9 cellular contexts compared by ENCODE assay signal in the genomic region with DNA sequence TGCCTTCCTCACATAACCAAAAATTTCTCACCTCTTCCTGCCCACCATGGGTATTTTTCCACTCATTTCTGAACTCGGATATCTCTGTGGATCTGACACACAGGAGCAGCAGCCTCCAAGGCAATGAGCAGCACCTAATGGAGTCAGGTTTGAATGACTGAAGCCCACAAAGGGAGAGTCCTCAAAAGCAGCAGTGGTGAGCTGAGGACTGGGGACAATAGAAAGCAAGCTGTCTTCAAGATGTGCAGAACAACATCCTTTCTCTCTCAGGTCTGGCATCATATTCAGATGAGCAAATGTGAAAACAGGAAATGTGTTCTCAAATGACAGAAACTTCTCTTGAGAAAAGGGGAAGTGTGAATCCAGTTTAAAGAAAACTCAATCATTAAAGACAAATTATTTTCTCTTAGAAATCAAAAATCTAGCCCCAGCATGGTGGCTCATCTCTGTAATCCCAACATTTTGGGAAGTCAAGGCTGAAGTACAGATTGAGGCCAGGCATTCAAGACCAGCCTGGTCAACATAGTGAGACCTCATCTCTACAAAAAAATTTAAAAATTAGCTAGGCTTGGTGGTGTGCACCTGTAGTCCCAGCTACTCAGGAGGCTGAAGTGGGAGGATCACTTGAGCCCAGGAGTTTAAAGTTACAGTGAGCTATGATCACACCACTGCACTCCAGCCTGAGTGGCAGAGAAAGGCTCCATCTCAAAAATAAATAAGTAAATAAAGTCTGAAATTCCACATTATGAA. TPM values are rescaled to one million over a fixed set of nuclear protein-coding genes. Genes with fewer than 3 reads are reported as not detected.
DNase-seq lines count a peak whose midpoint lies in the region; ATAC-seq, FAIRE-seq and TF ChIP-seq lines count a peak whose summit lies in the region.
"Had no signal": no experiment of that assay in that cellular context is flagged by ENCODE, and none has a peak within 500 bp of the region (broad histone marks: within the 10 kb centered on the region; RNA-seq: fewer than 3 reads in every experiment).

No MANE protein-coding gene starts in this region.

- TF ChIP-seq RAD21 in GM12878 (IDR thresholded peaks at IDR 0.05; ENCODE audit: insufficient read depth, low read depth, low read length) = peak; percentile 55

- H3K36me3 ChIP-seq in MM.1S (replicated peaks; ENCODE audit: insufficient read depth, low read length) (no peaks in the 10 kb centered on the region), GM12878 (ENCODE audit: control insufficient read depth in 2 of 2, insufficient read depth in 2 of 2, low read length in 1 of 2) (no peaks in the 10 kb centered on the region), Caco-2 (ENCODE audit: control insufficient read depth, insufficient read depth, low read length) (no peaks in the 10 kb centered on the region)

- peaks cover 18% of the 10 kb centered on the region for H3F3A ChIP-seq in MM.1S (ENCODE audit: insufficient read depth, low read length)

- no TSS peak for BruUV-seq in GM12878 (replicated peaks; lab: Mats Ljungman, UMichigan)
- no TSS peak for BruUV-seq in Caco-2 (replicated peaks; lab: Mats Ljungman, UMichigan)

- no peaks in the 10 kb centered on the region for H3K9me3 Mint-ChIP-seq in Caco-2 (ENCODE audit: unreplicated experiment)

- no peak overlapping the region for H3K4me3 Mint-ChIP-seq in Caco-2 (ENCODE audit: unreplicated experiment)

- no peaks in the 10 kb centered on the region; the same call in 1 of the 2 replicates for H3K9me3 ChIP-seq in MM.1S (replicated peaks; ENCODE audit: insufficient read depth, low read length)
- H3K9me3 ChIP-seq in GM12878 (replicated peaks; ENCODE audit: control insufficient read depth, insufficient read depth, low read length) = no peaks in the 10 kb centered on the region; the same call in 1 of the 3 replicates
- no peaks in the 10 kb centered on the region; the same call in 1 of the 2 replicates for H3K9me3 ChIP-seq in Caco-2

- H3K9ac ChIP-seq in MM.1S (ENCODE audit: low read length) (peak overlapping the region; percentile 19; the same call in 1 of the 2 replicates), GM12878 (ENCODE audit: control insufficient read depth, insufficient read depth, low read length) (0 out of 2 replicates have a peak overlapping the region, but pooled peaks have one; percentile 3)

- no peaks in the 10 kb centered on the region for H4K20me1 ChIP-seq in MM.1S (ENCODE audit: insufficient read depth, low read length)
- no peaks in the 10 kb centered on the region for H4K20me1 ChIP-seq in GM12878 (ENCODE audit: control insufficient read depth, insufficient read depth)

- CTCF ChIA-PET in GM12878 (lab: Yijun Ruan, JAX) = interaction anchor here (0.6 to 1.9 kb wide), 8 partner anchors 18 to 558 kb away, joined by 3 to 8 read pairs (median 6); no protein-coding TSS in a partner anchor
- CTCF ChIA-PET in Caco-2 (lab: Charles Lee) = no interaction called here

- H3K27ac Mint-ChIP-seq in Caco-2 (ENCODE audit: unreplicated experiment) = no peak overlapping the region

- ATAC-seq in GM18520 (IDR thresholded peaks at IDR 0.05; ENCODE audit: unreplicated experiment) (peak; percentile 94), GM21717 (IDR thresholded peaks at IDR 0.05; ENCODE audit: unreplicated experiment) (peak; percentile 98), GM12878 (peak; percentile 98), omental fat pad (ENCODE audit: low FRiP score) (no peak)

- FAIRE-seq in GM12878 (lab: Jason Lieb, UNC) = peak; percentile 97

- peak overlapping the region; percentile 35 for H3K4me3 ChIP-seq in MM.1S (ENCODE audit: low read length)
- peak overlapping the region; percentile 58 for H3K4me3 ChIP-seq in GM12878
- no peak overlapping the region for H3K4me3 ChIP-seq in Caco-2 (ENCODE audit: low read depth, low read length)

- in situ Hi-C loops in GM12878 (cut with MboI) = no loop called here

- H3K4me1 ChIP-seq in MM.1S (ENCODE audit: low read length) (peaks cover 18% of the 10 kb centered on the region), GM12878 (ENCODE audit: control insufficient read depth, insufficient read depth, low read length) (peaks cover 22% of the 10 kb centered on the region), Caco-2 (no peaks in the 10 kb centered on the region)

- peak; percentile 86 for DNase-seq in MM.1S
- peak; percentile 97 for DNase-seq in GM12878 (ENCODE audit: low read depth, low spot score)
- DNase-seq in omental fat pad (ENCODE audit: low spot score) = no peak
- no peak for DNase-seq in mesenteric fat pad (ENCODE audit: low spot score)
- DNase-seq in Caco-2 = no peak
- no peak for DNase-seq in H4 (ENCODE audit: low spot score)

- SMC1A ChIA-PET in GM12878 (lab: Charles Lee; ENCODE audit: uncharacterized antibody, unreplicated experiment) = interaction anchor here (0.6 to 3.4 kb wide), 21 partner anchors 20 to 558 kb away, joined by 3 to 20 read pairs (median 4); no protein-coding TSS in a partner anchor

- POLR2A ChIA-PET in GM12878 (lab: Charles Lee) = no interaction called here
- POLR2A ChIA-PET in Caco-2 (lab: Charles Lee) = no interaction called here

- no peaks in the 10 kb centered on the region for H3K9me2 ChIP-seq in MM.1S (replicated peaks; ENCODE audit: insufficient read depth, low read length)

- peak; percentile 64 for TF ChIP-seq POLR2A in GM12878 (IDR thresholded peaks at IDR 0.05; ENCODE audit: low read depth, low read length)

- intact Hi-C loops in GM12878 (cut with micrococcal nuclease; ENCODE audit: unreplicated experiment) (loop anchor here (1.0 to 5.0 kb wide), 8 partner anchors 64 to 484 kb away; a partner anchor contains a TSS), Caco-2 (cut with micrococcal nuclease; ENCODE audit: unreplicated experiment) (no loop called here)

- H3K27me3 ChIP-seq in MM.1S (replicated peaks; ENCODE audit: insufficient read depth, low read length) = no peaks in the 10 kb centered on the region
- no peaks in the 10 kb centered on the region for H3K27me3 ChIP-seq in GM12878 (replicated peaks in 1 of 2; ENCODE audit: control insufficient read depth in 2 of 2, insufficient read depth in 2 of 2, low read length in 1 of 2)
- H3K27me3 ChIP-seq in Caco-2 (replicated peaks; ENCODE audit: control insufficient read depth, insufficient read depth, low read length) = no peaks in the 10 kb centered on the region

- H2AFZ ChIP-seq in MM.1S (ENCODE audit: low read length) (0 out of 2 replicates have a peak overlapping the region, but pooled peaks have one; percentile 13), GM12878 (ENCODE audit: control insufficient read depth, low read depth, low read length) (no peak overlapping the region)

- no peaks in the 10 kb centered on the region for H3K4me1 Mint-ChIP-seq in Caco-2 (ENCODE audit: low read depth, unreplicated experiment)

- H3K27ac ChIP-seq in MM.1S (ENCODE audit: low read length) (peak overlapping the region; percentile 67; the same call in 1 of the 2 replicates), GM12878 (ENCODE audit: control insufficient read depth, insufficient read depth) (peak overlapping the region; percentile 71)

- H3K79me2 ChIP-seq in MM.1S (ENCODE audit: low read length) (no peaks in the 10 kb centered on the region), GM12878 (ENCODE audit: control insufficient read depth, insufficient read depth, low read length) (no peaks in the 10 kb centered on the region; the same call in 1 of the 2 replicates)

- RAD21 ChIA-PET in GM12878 (lab: Charles Lee; ENCODE audit: unreplicated experiment) = interaction anchor here (0.7 to 4.0 kb wide), 14 partner anchors 16 to 493 kb away, joined by 3 to 24 read pairs (median 4); a partner anchor contains a TSS

- TF ChIP-seq CTCF in MM.1S (IDR thresholded peaks at IDR 0.05; ENCODE audit: low read length) (no peak), GM12878 (IDR thresholded peaks at IDR 0.05 in 2 of 3, conservative IDR thresholded peaks at IDR 0.05 in 1 of 3; ENCODE audit: control insufficient read depth in 2 of 3, extremely low read depth in 1 of 3, insufficient read depth in 1 of 3, low read depth in 3 of 3, low read length in 3 of 3) (peak in 2 of 3 experiments; percentile 11 to 28; a peak in 1 of 6 replicates), omental fat pad (IDR thresholded peaks at IDR 0.05) (no peak), Caco-2 (IDR thresholded peaks at IDR 0.05; ENCODE audit: insufficient read depth in 1 of 2, low read depth in 1 of 2, low read length in 1 of 2, severe bottlenecking in 1 of 2, unreplicated experiment in 1 of 2) (no peak)

- H3K27me3 Mint-ChIP-seq in Caco-2 (ENCODE audit: insufficient read depth, unreplicated experiment) = no peaks in the 10 kb centered on the region

- peak; percentile 72 to 96; a peak in 3 of 4 replicates for TF ChIP-seq EP300 in GM12878 (IDR thresholded peaks at IDR 0.05; ENCODE audit: borderline replicate concordance in 1 of 2, control insufficient read depth in 1 of 2, low read depth in 2 of 2, low read length in 2 of 2)

- H3K36me3 Mint-ChIP-seq in Caco-2 (ENCODE audit: insufficient read depth, unreplicated experiment) = no peaks in the 10 kb centered on the region

- peak overlapping the region; percentile 56 for H3K4me2 ChIP-seq in MM.1S (ENCODE audit: low read depth, low read length)
- peak overlapping the region; percentile 78 for H3K4me2 ChIP-seq in GM12878 (ENCODE audit: control insufficient read depth, insufficient read depth)

- WGBS in GM12878 (ENCODE audit: insufficient coverage, insufficient replicate concordance, low lambda C conversion rate, missing lambda C conversion rate) = 0% methylated on average over 1 of the region's 1 CpG

TF ChIP-seq in GM12878, 131 proteins besides CTCF, POLR2A, EP300 and RAD21 (continues in another document):
- TF ChIP-seq CHD1 (IDR thresholded peaks at IDR 0.05; ENCODE audit: low read depth, low read length) = no peak
- no peak for TF ChIP-seq NR2C2 (IDR thresholded peaks at IDR 0.05; ENCODE audit: borderline replicate concordance, control insufficient read depth, insufficient read length, low read depth)

RNA-seq across cellular contexts. Expression of a gene that starts 54.2 kb away (rescaled TPM):
- 12.6 and 19.3 TPM in 2 replicates for total RNA-seq in GM12878 (2013; cell fraction: nucleolus; rRNA removed)
- total RNA-seq in GM12878 (2014; rRNA removed) (4.0 and 4.1 TPM in 2 replicates), GM12878 (2014; rRNA removed; fragmentation: Illumina TruSeq; extraction: Trizol) (2.3 and 2.8 TPM in 2 replicates), GM12878 (2021) (2.0 and 2.3 TPM in 2 replicates), omental fat pad (under 1 TPM in 1 of 4 donors, not detected in 3; 0.36 TPM), mesenteric fat pad (not detected), Caco-2 (2022) (not detected in 2 replicates)
- polyA plus RNA-seq in GM12878 (2011; ENCODE audit: low read depth) = not detected
- polyA plus RNA-seq in GM12878 (2011; rRNA removed) (7.0 and 8.2 TPM in 2 replicates), GM12878 (2014; fragmentation: Illumina TruSeq; extraction: Trizol) (2.6 and 3.4 TPM in 2 replicates), GM12878 (2014; fragmentation: Nextera tagmentation; extraction: Ambion mirVana) (1 to 10 TPM; 1.8 to 1.9 TPM), GM12878 (2014; rRNA removed) (1.8 and 1.9 TPM in 2 replicates), GM12878 (2016; fragmentation: Nextera tagmentation; extraction: Ambion mirVana) (1 to 10 TPM; 1.4 to 2.5 TPM)
- polyA plus RNA-seq in GM12878 (2011; cell fraction: cytosol; rRNA removed) = 4.0 and 4.1 TPM in 2 replicates
- 10.2 and 13.2 TPM in 2 replicates for polyA plus RNA-seq in GM12878 (2011; cell fraction: nucleus; rRNA removed)
- polyA plus RNA-seq in GM12878 (2012) = 0.66 and 0.74 TPM in 2 replicates
- polyA minus RNA-seq in GM12878 (2011; rRNA and poly(A)+ RNA removed) = 6.9 and 10.4 TPM in 2 replicates
- polyA minus RNA-seq in GM12878 (2011; cell fraction: cytosol; rRNA and poly(A)+ RNA removed) = 1.7 and 4.9 TPM in 2 replicates
- 21.4 and 23.9 TPM in 2 replicates for polyA minus RNA-seq in GM12878 (2011; cell fraction: nucleus; rRNA and poly(A)+ RNA removed)
- not detected in 2 replicates for total RNA-seq in H4 (2014; rRNA removed; shearing (Covaris generic))
- total RNA-seq: M059J had no signal

Comparison
In these comparisons a context has a peak if more than half of its experiments do, and no peak if none do; other contexts are left out.
1. DNase-seq: peak in MM.1S (single experiment) and GM12878 (single experiment); none in omental fat pad (single experiment), mesenteric fat pad (single experiment), Caco-2 (0 of 2) and H4 (single experiment).
2. CTCF ChIP-seq: peak in GM12878 (2 of 3); none in MM.1S (single experiment), omental fat pad (0 of 3) and Caco-2 (0 of 2).